1 cellular context compared by ENCODE assay signal in genomic region chr6:150806790-150807189, GRCh38.
TF ChIP-seq lines count a peak whose summit lies in the region.

No MANE protein-coding gene starts in this region.

TF ChIP-seq in HCT116, 20 proteins besides CTCF, POLR2A, EP300 and RAD21:
- TF ChIP-seq JUND (IDR thresholded peaks at IDR 0.05) (0 out of 2 replicates have a peak, but pooled peaks have one; percentile 11), REST (IDR thresholded peaks at IDR 0.05; ENCODE audit: low read depth) (no peak)
TF ChIP-seq in HCT116: peak in this region for 1.
